8 cellular contexts compared by ENCODE assay signal in the genomic region with DNA sequence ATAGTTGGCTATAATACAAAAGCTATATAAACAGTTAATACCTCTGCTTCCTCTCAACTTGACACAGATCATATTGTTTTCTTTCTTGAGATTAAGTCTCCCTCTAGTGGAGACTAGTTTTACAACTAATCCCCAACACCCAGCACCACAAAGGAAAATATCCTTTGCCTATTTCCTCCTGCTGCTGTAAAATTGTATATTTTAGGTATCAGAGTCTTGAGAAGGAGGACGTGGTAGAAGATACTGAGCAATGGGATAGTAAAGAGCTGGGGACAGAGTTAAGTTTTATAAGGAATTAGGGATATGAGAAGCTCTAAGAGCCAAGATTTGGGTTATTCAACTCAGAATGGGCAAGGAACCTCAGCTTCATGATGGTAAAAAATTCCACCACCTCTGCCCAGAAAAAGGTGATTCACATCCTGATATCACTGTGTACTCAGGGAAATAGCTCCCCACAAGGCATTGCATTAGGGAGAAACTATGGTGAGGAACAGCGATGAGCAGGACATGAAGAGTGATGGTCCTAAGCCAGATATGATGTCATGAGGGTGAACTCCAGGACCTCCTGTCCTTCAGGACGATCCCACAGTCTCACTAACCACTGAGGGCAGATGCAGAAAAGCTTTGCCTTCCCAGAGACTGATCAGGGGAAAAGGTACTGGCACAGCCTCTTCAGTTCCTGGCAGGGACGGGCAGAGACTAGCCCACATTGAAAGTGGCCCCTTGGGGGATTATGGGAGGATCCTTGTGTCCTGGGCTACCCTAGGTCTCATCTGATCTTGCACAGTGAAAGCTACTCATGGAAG. TPM values are rescaled to one million over a fixed set of nuclear protein-coding genes. Genes with fewer than 3 reads are reported as not detected.
A peak's percentile ranks its signal among the peaks of the same experiment; 100 is the strongest.
DNase-seq lines count a peak whose midpoint lies in the region; ATAC-seq lines count a peak whose summit lies in the region.

No MANE protein-coding gene starts in this region.

- H3K36me3 Mint-ChIP-seq in activated T-cell treated with anti-CD3 and anti-CD28 coated beads, Interleukin-2, amount 50 U/mL, for 4 hours (ENCODE audit: insufficient read depth): no peaks in the 10 kb centered on the region
- peaks cover 0 to 7% (median 0%) of the 10 kb centered on the region in 5 donors for H3K36me3 Mint-ChIP-seq in naive thymus-derived CD4-positive, alpha-beta T cell

- no peak overlapping the region for H3K4me3 ChIP-seq in naive thymus-derived CD4-positive, alpha-beta T cell (ENCODE audit: low read length)

- peaks cover 19% of the 10 kb centered on the region for H3K4me1 Mint-ChIP-seq in activated T-cell treated with anti-CD3 and anti-CD28 coated beads, Interleukin-2, amount 50 U/mL, for 4 hours (ENCODE audit: low read depth)
- peaks cover 0 to 19% (median 13%) of the 10 kb centered on the region in 7 donors for H3K4me1 Mint-ChIP-seq in naive thymus-derived CD4-positive, alpha-beta T cell

- no peaks in the 10 kb centered on the region for H3K9me3 ChIP-seq in naive thymus-derived CD4-positive, alpha-beta T cell (ENCODE audit: control insufficient read depth in 2 of 3, low read length in 3 of 3)

- intact Hi-C loops in naive thymus-derived CD4-positive, alpha-beta T cell (cut with micrococcal nuclease): loop anchor here (1.0 to 5.0 kb wide), 9 partner anchors 75 to 386 kb away; partner anchors contain the start of genes MPZ (in 1 of the 2) and PPOX (in 1 of the 2)

- peak overlapping the region in 3 of 9 donors; percentile 53 to 76 (median 73) for H3K27ac Mint-ChIP-seq in naive thymus-derived CD4-positive, alpha-beta T cell

- CTCF ChIA-PET in naive thymus-derived CD4-positive, alpha-beta T cell (lab: Charles Lee): interaction anchor here (0.6 to 6.4 kb wide), 31 partner anchors 9 to 1094 kb away, joined by 3 to 91 read pairs (median 4); partner anchors contain the start of genes CFAP126, NDUFS2, PCP4L1 and PPOX

- no peaks in the 10 kb centered on the region for H3K36me3 ChIP-seq in naive thymus-derived CD4-positive, alpha-beta T cell (ENCODE audit: control insufficient read depth in 2 of 3, insufficient read depth in 3 of 3, low read length in 3 of 3)

- no peaks in the 10 kb centered on the region for H3K9me3 Mint-ChIP-seq in activated T-cell treated with anti-CD3 and anti-CD28 coated beads, Interleukin-2, amount 50 U/mL, for 4 hours
- peaks cover 0 to 4% (median 0%) of the 10 kb centered on the region in 11 donors for H3K9me3 Mint-ChIP-seq in naive thymus-derived CD4-positive, alpha-beta T cell

- no peak overlapping the region for H3K4me3 Mint-ChIP-seq in activated T-cell treated with anti-CD3 and anti-CD28 coated beads, Interleukin-2, amount 50 U/mL, for 4 hours
- no peak overlapping the region for H3K4me3 Mint-ChIP-seq in naive thymus-derived CD4-positive, alpha-beta T cell

- no peaks in the 10 kb centered on the region for H3K27me3 Mint-ChIP-seq in activated T-cell treated with anti-CD3 and anti-CD28 coated beads, Interleukin-2, amount 50 U/mL, for 4 hours (ENCODE audit: low read depth)
- H3K27me3 Mint-ChIP-seq in naive thymus-derived CD4-positive, alpha-beta T cell: no peaks in the 10 kb centered on the region

- no peak for DNase-seq in activated T-cell treated with anti-CD3 and anti-CD28 coated beads, Interleukin-2, amount 50 U/mL, for 4 hours
- DNase-seq in activated T-cell treated with anti-CD3 and anti-CD28 coated beads, Interleukin-2, amount 50 U/mL, for 48 hours: no peak
- peak; percentile 66 for DNase-seq in MV-4-11 (lab: John Stamatoyannopoulos, UW)
- DNase-seq in SK-MEL-5 (ENCODE audit: low read depth, low spot score): peak; percentile 70
- DNase-seq in epithelial cell of prostate (ENCODE audit: low read depth, low spot score): no peak
- peak in 6 of 9 donors; percentile 40 to 68 (median 59) for DNase-seq in naive thymus-derived CD4-positive, alpha-beta T cell
- DNase-seq in T-helper 9 cell: no peak
- no peak for DNase-seq in activated naive CD4-positive, alpha-beta T cell treated with Interleukin-2 at 50 U/mL for 16 hours

- H3K27ac ChIP-seq in epithelial cell of prostate: peak overlapping the region; percentile 89
- no peak overlapping the region for H3K27ac ChIP-seq in naive thymus-derived CD4-positive, alpha-beta T cell (ENCODE audit: low read depth, low read length)

- ATAC-seq in activated T-cell treated with anti-CD3 and anti-CD28 coated beads, Interleukin-2, amount 50 U/mL, for 4 hours: peak; percentile 69 to 79
- ATAC-seq in naive thymus-derived CD4-positive, alpha-beta T cell: peak; percentile 91

- POLR2A ChIA-PET in naive thymus-derived CD4-positive, alpha-beta T cell (lab: Charles Lee): interaction anchor here (0.6 to 2.0 kb wide), 9 partner anchors 69 to 217 kb away, joined by 3 to 9 read pairs (median 4); partner anchors contain the start of genes B4GALT3, NDUFS2, PPOX and SDHC

- H3K4me1 ChIP-seq in naive thymus-derived CD4-positive, alpha-beta T cell (ENCODE audit: control insufficient read depth in 2 of 2, insufficient read depth in 2 of 2, low read length in 2 of 2): peaks cover 0 to 3% of the 10 kb centered on the region in 2 donors

- in situ Hi-C loops in SK-MEL-5 (cut with HindIII; ENCODE audit: low pct_unique_long_range_greater_than_20kb, low sequenced_read_pairs): loop anchor here (25.0 kb wide), 1 partner anchor 170 kb away; the partner anchor contains the start of genes APOA2, FCER1G and NDUFS2

- H3K27me3 ChIP-seq in naive thymus-derived CD4-positive, alpha-beta T cell (ENCODE audit: control insufficient read depth in 2 of 2, insufficient read depth in 2 of 2, low read length in 2 of 2): no peaks in the 10 kb centered on the region

RNA-seq across cellular contexts. Expression of gene CFAP126, which starts 14.7 kb away (rescaled TPM):
- not detected for total RNA-seq in activated T-cell treated with anti-CD3 and anti-CD28 coated beads, Interleukin-2, amount 50 U/mL, for 4 hours
- not detected in 2 replicates for total RNA-seq in SK-MEL-5 (2014; rRNA removed; shearing (Covaris generic))
- not detected in 2 replicates for polyA plus RNA-seq in SK-MEL-5 (2015; cell fraction: cytosol; rRNA removed)
- polyA plus RNA-seq in SK-MEL-5 (2015; cell fraction: nucleus; rRNA removed): not detected in 2 replicates
- total RNA-seq in naive thymus-derived CD4-positive, alpha-beta T cell: not detected
- polyA plus RNA-seq in naive thymus-derived CD4-positive, alpha-beta T cell: not detected

Comparison
In these comparisons a context has a peak if more than half of its experiments do, and no peak if none do; other contexts are left out.
1. DNase-seq: peak in MV-4-11 (single experiment), SK-MEL-5 (single experiment) and naive thymus-derived CD4-positive, alpha-beta T cell (6 of 9); none in activated T-cell treated with anti-CD3 and anti-CD28 coated beads, Interleukin-2, amount 50 U/mL, for 4 hours (single experiment), activated T-cell treated with anti-CD3 and anti-CD28 coated beads, Interleukin-2, amount 50 U/mL, for 48 hours (0 of 2), epithelial cell of prostate (single experiment), T-helper 9 cell (single experiment) and activated naive CD4-positive, alpha-beta T cell treated with Interleukin-2 at 50 U/mL for 16 hours (single experiment).